ENCODE assay signal across 7 cellular contexts in genomic region chr22:37632174-37633081, GRCh38.
DNase-seq lines count a peak whose midpoint lies in the region; ATAC-seq and TF ChIP-seq lines count a peak whose summit lies in the region.

No MANE protein-coding gene starts in this region.

- H3K9ac ChIP-seq in OCI-LY1 (ENCODE audit: low read length) = no peak overlapping the region; the same call in 1 of the 2 replicates

- H3K36me3 ChIP-seq in OCI-LY1 (ENCODE audit: insufficient read depth, low read length) = peaks cover 37% of the 10 kb centered on the region; the same call in 1 of the 2 replicates

- H4K20me1 ChIP-seq in OCI-LY1 (ENCODE audit: insufficient read depth, low read length) = no peaks in the 10 kb centered on the region

- H3K4me1 ChIP-seq in OCI-LY1 (ENCODE audit: insufficient read depth, low read length, severe bottlenecking) = peaks cover 30% of the 10 kb centered on the region

- no peak overlapping the region; the same call in 1 of the 2 replicates for H3K4me2 ChIP-seq in OCI-LY1 (ENCODE audit: low read length)

- no peak overlapping the region for H3K4me3 ChIP-seq in OCI-LY1 (ENCODE audit: low read depth, low read length, poor library complexity, severe bottlenecking)

- H3K79me2 ChIP-seq in OCI-LY1 (ENCODE audit: insufficient read depth, low read length) = no peaks in the 10 kb centered on the region

- TF ChIP-seq CTCF in OCI-LY1 (IDR thresholded peaks at IDR 0.05; ENCODE audit: low read length) = no peak

- H3K27ac ChIP-seq in OCI-LY1 (ENCODE audit: low read depth, low read length, poor library complexity, severe bottlenecking) (peak overlapping the region; percentile 79), substantia nigra (ENCODE audit: low read depth, low read length, poor library complexity, severe bottlenecking) (peak overlapping the region; percentile 75)

- H3K9me2 ChIP-seq in OCI-LY1 (ENCODE audit: low read depth, low read length) = no peaks in the 10 kb centered on the region

- peak; percentile 7 for ATAC-seq in GM21390 (IDR thresholded peaks at IDR 0.05; ENCODE audit: unreplicated experiment)

- no peak overlapping the region for H2AFZ ChIP-seq in OCI-LY1 (ENCODE audit: low read length)

- no peaks in the 10 kb centered on the region for H3F3A ChIP-seq in OCI-LY1 (ENCODE audit: insufficient read depth, low read length)

- H3K27me3 ChIP-seq in OCI-LY1 (ENCODE audit: insufficient read depth, low read length) = no peaks in the 10 kb centered on the region

- DNase-seq in germinal center (ENCODE audit: low spot score) (peak; percentile 36), substantia nigra (lab: John Stamatoyannopoulos, UW) (peak in 2 of 49 donors; percentile 38 to 73), NCI-H2107 treated with DMSO at 0.1 percent for 48 hours (lab: John Stamatoyannopoulos, UW; ENCODE audit: unreplicated experiment) (no peak), COR-L47 (lab: John Stamatoyannopoulos, UW) (no peak)
- no peak for DNase-seq in stimulated activated naive CD4-positive, alpha-beta T cell (lab: John Stamatoyannopoulos, UW)

- no peaks in the 10 kb centered on the region for H3K9me3 ChIP-seq in OCI-LY1 (ENCODE audit: low read length)
